Comparison of ENCODE assay signal across 8 cellular contexts in genomic region chr15:48330855-48331795, GRCh38. TPM values are rescaled to one million over a fixed set of nuclear protein-coding genes. Genes with fewer than 3 reads are reported as not detected.
DNase-seq lines count a peak whose midpoint lies in the region; ATAC-seq and TF ChIP-seq lines count a peak whose summit lies in the region.

Gene DUT (plus strand): TSS chr15:48331429. CDS start chr15:48331516, 87 bp downstream.

- ATAC-seq in GM18868 (IDR thresholded peaks at IDR 0.05; ENCODE audit: unreplicated experiment): peak; percentile 82
- ATAC-seq in HG03108 (IDR thresholded peaks at IDR 0.05; ENCODE audit: unreplicated experiment): peak; percentile 87
- peak; percentile 93 to 96 (median 95) for ATAC-seq in right lobe of liver

- peak within 1 kb of the TSS; percentile 64 to 96 (median 87) for H3K27ac ChIP-seq in right lobe of liver

- H3K27me3 ChIP-seq in right lobe of liver: no peaks in the 10 kb centered on the region

- peaks cover 0 to 10% (median 6%) of the 10 kb centered on the region in 4 donors for H3K4me1 ChIP-seq in right lobe of liver

- under 1% methylated on average over 13 of the region's 89 CpGs for WGBS in right lobe of liver (ENCODE audit: insufficient coverage, low coverage, low lambda C conversion rate, missing lambda C conversion rate)

- H3K36me3 ChIP-seq in right lobe of liver: peaks cover 0 to 9% (median 0%) of the 10 kb centered on the region in 4 donors

- no peak for DNase-seq in AG09309 (ENCODE audit: low read depth)
- peak; percentile 32 for DNase-seq in NCI-H524 treated with DMSO at 0.1 percent for 48 hours (lab: John Stamatoyannopoulos, UW)
- DNase-seq in activated CD4-positive, alpha-beta T cell treated with anti-CD3 and anti-CD28 coated beads, Interleukin-2, amount 50 U/mL, for 24 hours (ENCODE audit: low read depth in 1 of 2, low spot score in 1 of 2): peak; percentile 69 to 79
- peak; percentile 88 for DNase-seq in dermis blood vessel endothelial cell
- DNase-seq in right lobe of liver: peak; percentile 91 to 93 (median 91)
- peak; percentile 67 to 74 for DNase-seq in stimulated activated CD4-positive, alpha-beta T cell treated with anti-CD3 and anti-CD28 coated beads, Interleukin-4, amount 100 ng/mL, for 48 hours (ENCODE audit: low read depth in 2 of 2)

- peak; percentile 78 for TF ChIP-seq POLR2A in right lobe of liver (IDR thresholded peaks at IDR 0.05)

- H3K9me3 ChIP-seq in right lobe of liver: no peaks in the 10 kb centered on the region

- intact Hi-C loops in right lobe of liver (cut with DNase I): no loop called here

- H3K4me3 ChIP-seq in AG09309 (ENCODE audit: control insufficient read depth, low read depth, low read length) (peak within 1 kb of the TSS; percentile 78), right lobe of liver (peak within 1 kb of the TSS; percentile 76 to 95 (median 92))

- TF ChIP-seq CTCF in AG09309 (IDR thresholded peaks at IDR 0.05; ENCODE audit: control insufficient read depth, insufficient read depth, low read depth, low read length, missing control alignments) (no peak), right lobe of liver (IDR thresholded peaks at IDR 0.05) (no peak)

RNA-seq across cellular contexts. Expression of gene DUT, which starts in this region (rescaled TPM):
- 49.8 and 58.4 TPM in 2 replicates for total RNA-seq in dermis blood vessel endothelial cell
- 10 to 100 TPM; 20.6 to 39.6 (median 34.2) TPM for total RNA-seq in right lobe of liver
